Comparison of ENCODE assay signal across 26 cellular contexts in the genomic region with DNA sequence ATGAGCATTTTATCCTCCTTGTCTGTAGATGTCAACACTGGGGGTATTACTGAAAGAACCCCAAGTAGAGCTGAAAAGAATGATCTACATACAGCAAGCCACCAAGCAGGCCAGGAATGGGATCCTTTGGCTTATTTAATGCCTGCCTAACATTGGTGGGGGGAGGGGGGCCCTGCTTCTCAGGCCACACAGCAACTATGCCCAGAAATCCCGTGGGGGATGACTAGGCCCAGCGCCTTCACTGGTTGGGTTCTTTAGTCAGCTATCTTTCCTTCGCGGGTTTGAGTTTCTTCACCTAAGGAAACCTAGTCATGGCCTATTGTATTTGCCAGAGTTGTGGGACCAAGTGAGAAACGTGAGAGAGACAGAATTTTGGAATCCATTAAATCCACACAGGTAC.
"Had no signal": no experiment of that assay in that cellular context is flagged by ENCODE, and none has a peak within 500 bp of the region (broad histone marks: within the 10 kb centered on the region; RNA-seq: fewer than 3 reads in every experiment).

No MANE protein-coding gene starts in this region.

- H3K27me3 Mint-ChIP-seq: natural killer cell treated with Interleukin-12 subunit alpha and Interleukin-12 subunit beta and Interleukin-15 and Interleukin-18, amount 100 ng/mL, for 72 hours had no signal

- H3K9me3 Mint-ChIP-seq: type B pancreatic cell had no signal

- H3K27me3 ChIP-seq: left lung, ovary, right atrium auricular region, right lobe of liver, tibial nerve, uterus had no signal

- ATAC-seq: left colon; left lung; lower lobe of right lung; naive thymus-derived CD4-positive, alpha-beta T cell; natural killer cell treated with Interleukin-12 subunit alpha and Interleukin-12 subunit beta and Interleukin-15 and Interleukin-18, amount 100 ng/mL, for 72 hours; right lobe of liver; stimulated activated memory B cell treated with anti-CD40 and anti-IgM and Interleukin-4, amounts not matched to agents 10 μg/mL and 1 μg/mL and 100 μg/mL, for 72 hours; stimulated activated naive CD8-positive, alpha-beta T cell treated with anti-CD3 and anti-CD28 coated beads, Interleukin-15, amount 100 ng/mL, for 72 hours had no signal

- H3K4me3 ChIP-seq: left lung, lower lobe of right lung, ovary, right atrium auricular region, right lobe of liver, smooth muscle cell, tibial nerve, uterus had no signal

- H3K36me3 Mint-ChIP-seq: naive thymus-derived CD4-positive, alpha-beta T cell; natural killer cell treated with Interleukin-12 subunit alpha and Interleukin-12 subunit beta and Interleukin-15 and Interleukin-18, amount 100 ng/mL, for 72 hours; stimulated activated memory B cell treated with anti-CD40 and anti-IgM and Interleukin-4, amounts not matched to agents 10 μg/mL and 1 μg/mL and 100 μg/mL, for 72 hours; type B pancreatic cell had no signal

- H3K27ac Mint-ChIP-seq: immature natural killer cell; naive thymus-derived CD4-positive, alpha-beta T cell; natural killer cell treated with Interleukin-12 subunit alpha and Interleukin-12 subunit beta and Interleukin-15 and Interleukin-18, amount 100 ng/mL, for 72 hours; progenitor cell of endocrine pancreas; stimulated activated memory B cell treated with anti-CD40 and anti-IgM and Interleukin-4, amounts not matched to agents 10 μg/mL and 1 μg/mL and 100 μg/mL, for 72 hours; stimulated activated naive CD8-positive, alpha-beta T cell treated with anti-CD3 and anti-CD28 coated beads, Interleukin-15, amount 100 ng/mL, for 72 hours; type B pancreatic cell had no signal

- DNase-seq: hypothalamus; immature natural killer cell; kidney; left colon; left lung; lower lobe of right lung; mammary epithelial cell; mesenchymal stem cell; naive thymus-derived CD4-positive, alpha-beta T cell; ovary; right lobe of liver; stimulated activated CD4-positive, alpha-beta T cell treated with anti-CD3 and anti-CD28 coated beads, Interleukin-1b, Interleukin-23, amount 100 ng/mL, for 48 hours; stimulated activated CD4-positive, alpha-beta T cell treated with anti-CD3 and anti-CD28 coated beads, Interleukin-2, amount 100 ng/mL, for 48 hours; stimulated activated CD4-positive, alpha-beta T cell treated with anti-CD3 and anti-CD28 coated beads, Interleukin-4, amount 100 ng/mL, for 4 hours; stimulated activated CD8-positive, alpha-beta memory T cell treated with anti-CD3 and anti-CD28 coated beads, Interleukin-4, amount 100 ng/mL, for 48 hours; stimulated activated naive CD4-positive, alpha-beta T cell treated with Interleukin-2 at 50 U/mL for 16 hours; stimulated activated naive CD8-positive, alpha-beta T cell treated with anti-CD3 and anti-CD28 coated beads, Interleukin-15, amount 100 ng/mL, for 72 hours; substantia nigra; uterus had no signal

- H3K4me1 Mint-ChIP-seq: immature natural killer cell; naive thymus-derived CD4-positive, alpha-beta T cell; stimulated activated naive CD8-positive, alpha-beta T cell treated with anti-CD3 and anti-CD28 coated beads, Interleukin-15, amount 100 ng/mL, for 72 hours had no signal

- H3K4me1 ChIP-seq: left lung, lower lobe of right lung, right atrium auricular region, right lobe of liver, tibial nerve, uterus had no signal

- H3K4me3 Mint-ChIP-seq: immature natural killer cell; naive thymus-derived CD4-positive, alpha-beta T cell; natural killer cell treated with Interleukin-12 subunit alpha and Interleukin-12 subunit beta and Interleukin-15 and Interleukin-18, amount 100 ng/mL, for 72 hours; stimulated activated memory B cell treated with anti-CD40 and anti-IgM and Interleukin-4, amounts not matched to agents 10 μg/mL and 1 μg/mL and 100 μg/mL, for 72 hours; stimulated activated naive CD8-positive, alpha-beta T cell treated with anti-CD3 and anti-CD28 coated beads, Interleukin-15, amount 100 ng/mL, for 72 hours; type B pancreatic cell had no signal

- H3K27ac ChIP-seq: left lung, lower lobe of right lung, ovary, right atrium auricular region, right lobe of liver, tibial nerve, uterus had no signal

- H3K4me2 ChIP-seq: smooth muscle cell had no signal

- H3K36me3 ChIP-seq: left lung, lower lobe of right lung, ovary, right atrium auricular region, right lobe of liver, tibial nerve, uterus had no signal
